ENCODE assay signal across 9 cellular contexts in the genomic region with DNA sequence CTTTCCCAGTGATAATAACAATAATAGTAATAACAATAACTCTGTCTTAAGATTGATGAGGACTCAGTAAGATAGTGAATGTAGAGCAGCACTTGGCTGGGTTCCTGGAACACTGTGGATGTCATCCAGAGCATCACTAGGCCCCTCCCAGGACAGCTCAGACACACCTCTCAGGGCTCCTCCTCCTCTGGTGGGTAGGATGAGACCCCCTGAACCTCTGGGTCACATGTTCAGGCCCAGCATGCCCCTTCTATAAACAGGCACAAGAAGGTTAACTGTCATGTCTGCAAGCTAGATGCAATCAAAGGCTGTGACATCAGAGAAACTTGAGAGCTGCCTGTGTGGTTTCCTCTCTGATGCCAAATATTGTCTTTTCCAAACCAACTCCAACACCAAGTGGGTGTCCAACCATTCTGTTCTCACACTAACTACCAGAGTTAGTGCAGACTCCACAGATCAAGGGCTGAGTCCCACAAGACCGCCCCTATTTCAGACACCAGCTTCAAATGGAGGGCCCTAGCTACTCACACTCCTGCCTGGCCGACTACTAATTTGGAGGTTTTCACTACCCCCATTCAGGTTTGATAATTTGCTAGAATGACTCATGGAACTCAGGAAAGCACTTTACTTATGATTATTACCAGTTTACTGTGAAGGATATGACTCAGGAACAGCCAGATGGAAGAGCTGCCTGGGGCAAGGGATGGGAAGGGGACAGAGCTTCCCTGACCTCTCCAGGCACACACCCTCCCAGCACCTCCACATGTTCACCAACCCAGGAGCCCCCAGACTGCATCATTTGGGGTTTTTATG. TPM values are rescaled to one million over a fixed set of nuclear protein-coding genes. Genes with fewer than 3 reads are reported as not detected.
A peak's percentile ranks its signal among the peaks of the same experiment; 100 is the strongest.
DNase-seq lines count a peak whose midpoint lies in the region; ATAC-seq, FAIRE-seq and TF ChIP-seq lines count a peak whose summit lies in the region.
"Had no signal": no experiment of that assay in that cellular context is flagged by ENCODE, and none has a peak within 500 bp of the region (broad histone marks: within the 10 kb centered on the region; RNA-seq: fewer than 3 reads in every experiment).

No MANE protein-coding gene starts in this region.

- H3K27ac Mint-ChIP-seq in astrocyte (ENCODE audit: unreplicated experiment) (peak overlapping the region; percentile 95), progenitor cell of endocrine pancreas (no peak overlapping the region)
- H3K27ac Mint-ChIP-seq in stimulated activated memory B cell treated with anti-CD40 and anti-IgM and Interleukin-4, amounts not matched to agents 10 μg/mL and 1 μg/mL and 100 μg/mL, for 72 hours: no peak overlapping the region

- H3K9me3 Mint-ChIP-seq in astrocyte (ENCODE audit: unreplicated experiment): no peaks in the 10 kb centered on the region
- H3K9me3 Mint-ChIP-seq in progenitor cell of endocrine pancreas (ENCODE audit: low read depth): no peaks in the 10 kb centered on the region
- H3K9me3 Mint-ChIP-seq in stimulated activated memory B cell treated with anti-CD40 and anti-IgM and Interleukin-4, amounts not matched to agents 10 μg/mL and 1 μg/mL and 100 μg/mL, for 72 hours: no peaks in the 10 kb centered on the region

- H3K4me1 ChIP-seq in astrocyte (ENCODE audit: insufficient read depth, low read length) (peaks cover 37% of the 10 kb centered on the region), kidney (ENCODE audit: control insufficient read depth in 1 of 2, insufficient read depth in 1 of 2, low read depth in 1 of 2, low read length in 2 of 2) (no peaks in the 10 kb centered on the region)
- H3K4me1 ChIP-seq: lower lobe of right lung had no signal

- peak overlapping the region; percentile 89 for H3K27ac ChIP-seq in astrocyte (ENCODE audit: low read depth, low read length)
- no peak overlapping the region for H3K27ac ChIP-seq in kidney (ENCODE audit: low read depth in 2 of 2, low read length in 2 of 2)
- H3K27ac ChIP-seq: lower lobe of right lung had no signal

- H3K79me2 ChIP-seq in astrocyte (ENCODE audit: insufficient read depth, low read length): no peaks in the 10 kb centered on the region

- H3K9ac ChIP-seq in astrocyte (ENCODE audit: low read length) (peak overlapping the region; percentile 50), kidney (ENCODE audit: low read length in 2 of 2) (no peak overlapping the region)

- H3K27me3 Mint-ChIP-seq in astrocyte (ENCODE audit: low read depth, unreplicated experiment) (no peaks in the 10 kb centered on the region), progenitor cell of endocrine pancreas (peaks cover 8% of the 10 kb centered on the region)
- peaks cover 23% of the 10 kb centered on the region for H3K27me3 Mint-ChIP-seq in stimulated activated memory B cell treated with anti-CD40 and anti-IgM and Interleukin-4, amounts not matched to agents 10 μg/mL and 1 μg/mL and 100 μg/mL, for 72 hours

- DNase-seq in GM04503 (ENCODE audit: low read depth) (peak; percentile 79), LoVo (ENCODE audit: low spot score) (peak; percentile 20), astrocyte (ENCODE audit: low read depth) (peak; percentile 96), non-pigmented ciliary epithelial cell (ENCODE audit: low read depth) (peak; percentile 79), progenitor cell of endocrine pancreas (ENCODE audit: low spot score, unreplicated experiment) (no peak), kidney (no peak)
- no peak for DNase-seq in effector CD4-positive, alpha-beta T cell
- DNase-seq: lower lobe of right lung had no signal

- H3K27me3 ChIP-seq in astrocyte (ENCODE audit: insufficient read depth, low read length): no peaks in the 10 kb centered on the region

- FAIRE-seq in astrocyte (lab: Jason Lieb, UNC): no peak
- FAIRE-seq in kidney (lab: Jason Lieb, UNC): no peak

- H3K4me3 Mint-ChIP-seq in astrocyte (ENCODE audit: unreplicated experiment): no peak overlapping the region
- no peak overlapping the region for H3K4me3 Mint-ChIP-seq in progenitor cell of endocrine pancreas (ENCODE audit: low read depth)
- no peak overlapping the region for H3K4me3 Mint-ChIP-seq in stimulated activated memory B cell treated with anti-CD40 and anti-IgM and Interleukin-4, amounts not matched to agents 10 μg/mL and 1 μg/mL and 100 μg/mL, for 72 hours

- H3K4me1 Mint-ChIP-seq in astrocyte (ENCODE audit: low read depth, unreplicated experiment) (peaks cover 34% of the 10 kb centered on the region), progenitor cell of endocrine pancreas (ENCODE audit: low read depth) (peaks cover 7% of the 10 kb centered on the region)
- H3K4me1 Mint-ChIP-seq in stimulated activated memory B cell treated with anti-CD40 and anti-IgM and Interleukin-4, amounts not matched to agents 10 μg/mL and 1 μg/mL and 100 μg/mL, for 72 hours: no peaks in the 10 kb centered on the region

- no peaks in the 10 kb centered on the region for H4K20me1 ChIP-seq in astrocyte (ENCODE audit: insufficient read depth, low read length)

- H3K4me3 ChIP-seq in astrocyte (ENCODE audit: insufficient read depth, low read depth, low read length) (peak overlapping the region; percentile 3), kidney (ENCODE audit: low read length in 2 of 2) (no peak overlapping the region)
- H3K4me3 ChIP-seq: lower lobe of right lung had no signal

- H3K36me3 Mint-ChIP-seq in astrocyte (ENCODE audit: low read depth, unreplicated experiment): no peaks in the 10 kb centered on the region
- no peaks in the 10 kb centered on the region for H3K36me3 Mint-ChIP-seq in progenitor cell of endocrine pancreas (ENCODE audit: insufficient read depth)
- no peaks in the 10 kb centered on the region for H3K36me3 Mint-ChIP-seq in stimulated activated memory B cell treated with anti-CD40 and anti-IgM and Interleukin-4, amounts not matched to agents 10 μg/mL and 1 μg/mL and 100 μg/mL, for 72 hours

- intact Hi-C loops in kidney (cut with DNase I): no loop called here

- no peaks in the 10 kb centered on the region for H3K36me3 ChIP-seq in astrocyte (ENCODE audit: insufficient read depth, low read length)
- no peaks in the 10 kb centered on the region for H3K36me3 ChIP-seq in kidney (ENCODE audit: control insufficient read depth in 1 of 2, insufficient read depth in 2 of 2, low read length in 2 of 2)
- H3K36me3 ChIP-seq: lower lobe of right lung had no signal

- peak overlapping the region; percentile 29 for H2AFZ ChIP-seq in astrocyte (ENCODE audit: low read depth, low read length)

- H3K9me3 ChIP-seq in astrocyte (ENCODE audit: insufficient read depth, low read depth, low read length): no peaks in the 10 kb centered on the region
- no peaks in the 10 kb centered on the region for H3K9me3 ChIP-seq in kidney (ENCODE audit: control insufficient read depth in 1 of 2, low read length in 2 of 2)
- H3K9me3 ChIP-seq: lower lobe of right lung had no signal

- ATAC-seq in stimulated activated memory B cell treated with anti-CD40 and anti-IgM and Interleukin-4, amounts not matched to agents 10 μg/mL and 1 μg/mL and 100 μg/mL, for 72 hours: no peak

- TF ChIP-seq CTCF in astrocyte (IDR thresholded peaks at IDR 0.05; ENCODE audit: insufficient read depth, low read depth, low read length) (no peak), progenitor cell of endocrine pancreas (IDR thresholded peaks at IDR 0.05; ENCODE audit: unreplicated experiment) (no peak), kidney (IDR thresholded peaks at IDR 0.05; ENCODE audit: borderline replicate concordance, extremely low read depth, insufficient read depth) (no peak)

- H3K4me2 ChIP-seq in astrocyte (ENCODE audit: low read length): peak overlapping the region; percentile 68

RNA-seq across cellular contexts. Expression of a gene that starts 46.4 kb away (rescaled TPM):
- 311 and 322 TPM in 2 replicates for total RNA-seq in astrocyte
- 246 and 248 TPM in 2 replicates for total RNA-seq in progenitor cell of endocrine pancreas
- total RNA-seq in kidney: 188 TPM
- polyA plus RNA-seq in kidney (ENCODE audit: insufficient read depth, low read depth, low replicate concordance): 50.5 TPM

Comparison
In these comparisons a context has a peak if more than half of its experiments do, and no peak if none do; other contexts are left out.
1. DNase-seq: peak in GM04503 (single experiment), LoVo (single experiment), astrocyte (single experiment) and non-pigmented ciliary epithelial cell (single experiment); none in progenitor cell of endocrine pancreas (single experiment), kidney (single experiment) and effector CD4-positive, alpha-beta T cell (single experiment).